ENCODE assay signal across 11 cellular contexts in genomic region chr6:35494161-35494563, GRCh38. TPM values are rescaled to one million over a fixed set of nuclear protein-coding genes. Genes with fewer than 3 reads are reported as not detected.
DNase-seq lines count a peak whose midpoint lies in the region; ATAC-seq and TF ChIP-seq lines count a peak whose summit lies in the region.
"Had no signal": no experiment of that assay in that cellular context is flagged by ENCODE, and none has a peak within 500 bp of the region (broad histone marks: within the 10 kb centered on the region; RNA-seq: fewer than 3 reads in every experiment).

No MANE protein-coding gene starts in this region.

- no peaks in the 10 kb centered on the region for H3K9me3 ChIP-seq in RWPE2 (ENCODE audit: severe bottlenecking)

- peak overlapping the region; percentile 80 for H3K4me3 Mint-ChIP-seq in glutamatergic neuron (ENCODE audit: unreplicated experiment)
- H3K4me3 Mint-ChIP-seq in stimulated activated naive B cell treated with anti-CD40 and anti-IgM and Interleukin-4, amounts not matched to agents 10 μg/mL and 1 μg/mL and 100 μg/mL, for 72 hours = no peak overlapping the region

- peaks cover 31% of the 10 kb centered on the region for H3K4me1 ChIP-seq in RWPE2 (ENCODE audit: insufficient read depth, poor library complexity, severe bottlenecking)

- no peak overlapping the region for H3K4me3 ChIP-seq in RWPE2 (ENCODE audit: severe bottlenecking)

- peaks cover 14% of the 10 kb centered on the region for H3K9me3 Mint-ChIP-seq in glutamatergic neuron (ENCODE audit: unreplicated experiment)
- no peaks in the 10 kb centered on the region for H3K9me3 Mint-ChIP-seq in stimulated activated naive B cell treated with anti-CD40 and anti-IgM and Interleukin-4, amounts not matched to agents 10 μg/mL and 1 μg/mL and 100 μg/mL, for 72 hours

- peak overlapping the region; percentile 89 for H3K27ac Mint-ChIP-seq in glutamatergic neuron (ENCODE audit: unreplicated experiment)
- H3K27ac Mint-ChIP-seq in stimulated activated naive B cell treated with anti-CD40 and anti-IgM and Interleukin-4, amounts not matched to agents 10 μg/mL and 1 μg/mL and 100 μg/mL, for 72 hours = peak overlapping the region; percentile 0

- H3K36me3 Mint-ChIP-seq in glutamatergic neuron (ENCODE audit: unreplicated experiment) = no peaks in the 10 kb centered on the region
- peaks cover 0 to 6% of the 10 kb centered on the region in 2 donors for H3K36me3 Mint-ChIP-seq in stimulated activated naive B cell treated with anti-CD40 and anti-IgM and Interleukin-4, amounts not matched to agents 10 μg/mL and 1 μg/mL and 100 μg/mL, for 72 hours

- TF ChIP-seq CTCF in RWPE2 (IDR thresholded peaks at IDR 0.05; ENCODE audit: poor library complexity, severe bottlenecking) (no peak), glutamatergic neuron (IDR thresholded peaks at IDR 0.05; ENCODE audit: partially characterized antibody, unreplicated experiment) (no peak)

- H3K36me3 ChIP-seq in RWPE2 (ENCODE audit: low read depth) = no peaks in the 10 kb centered on the region

- H3K27me3 Mint-ChIP-seq in glutamatergic neuron (ENCODE audit: unreplicated experiment) = peaks cover 12% of the 10 kb centered on the region
- H3K27me3 Mint-ChIP-seq in stimulated activated naive B cell treated with anti-CD40 and anti-IgM and Interleukin-4, amounts not matched to agents 10 μg/mL and 1 μg/mL and 100 μg/mL, for 72 hours = peaks cover 36 to 50% of the 10 kb centered on the region in 2 donors

- H3K27me3 ChIP-seq in RWPE2 (ENCODE audit: insufficient read depth, poor library complexity, severe bottlenecking) = no peaks in the 10 kb centered on the region

- ATAC-seq in RWPE2 (ENCODE audit: low read depth) = peak; percentile 2; the same call in 1 of the 3 replicates
- peak; percentile 4 to 29 for ATAC-seq in stimulated activated naive B cell treated with anti-CD40 and anti-IgM and Interleukin-4, amounts not matched to agents 10 μg/mL and 1 μg/mL and 100 μg/mL, for 72 hours (replicated peaks)
- ATAC-seq: Panc1 had no signal

- peak overlapping the region; percentile 96 for H3K27ac ChIP-seq in RWPE2 (ENCODE audit: poor library complexity, severe bottlenecking)

- peak; percentile 55 for DNase-seq in SIG-M5 treated with dmso at 0.1 percent for 504 hours (lab: John Stamatoyannopoulos, UW; ENCODE audit: unreplicated experiment)
- DNase-seq in SIG-M5 (lab: John Stamatoyannopoulos, UW) = no peak
- DNase-seq in RWPE2 (ENCODE audit: low spot score) = no peak
- DNase-seq in glutamatergic neuron = peak; percentile 46
- no peak for DNase-seq in stimulated activated naive B cell treated with anti-CD40 and anti-IgM and Interleukin-4, amounts not matched to agents 10 μg/mL and 1 μg/mL and 100 μg/mL, for 72 hours
- DNase-seq in SK-N-DZ (ENCODE audit: low spot score) = no peak
- no peak for DNase-seq in HuH-7.5 (ENCODE audit: low spot score)
- DNase-seq in AG20443 (ENCODE audit: low spot score) = no peak
- DNase-seq: ACHN had no signal

- peaks cover 42% of the 10 kb centered on the region for H3K4me1 Mint-ChIP-seq in glutamatergic neuron (ENCODE audit: low read depth, unreplicated experiment)
- H3K4me1 Mint-ChIP-seq in stimulated activated naive B cell treated with anti-CD40 and anti-IgM and Interleukin-4, amounts not matched to agents 10 μg/mL and 1 μg/mL and 100 μg/mL, for 72 hours = peaks cover 31 to 41% of the 10 kb centered on the region in 2 donors

RNA-seq across cellular contexts. Expression of gene TEAD3, which starts 2.7 kb away (rescaled TPM):
- total RNA-seq in glutamatergic neuron (ENCODE audit: unreplicated experiment) = 50.0 TPM
- 8.2 and 9.6 TPM in 2 replicates for polyA plus RNA-seq in SK-N-DZ (2014; cell fraction: cytosol; rRNA removed)
- polyA plus RNA-seq in SK-N-DZ (2014; cell fraction: nucleus; rRNA removed) = 12.2 and 15.4 TPM in 2 replicates

RNA-seq across cellular contexts. Expression of gene TULP1, which starts 18.5 kb away (rescaled TPM):
- total RNA-seq in glutamatergic neuron (ENCODE audit: unreplicated experiment) = not detected
- not detected in 2 replicates for polyA plus RNA-seq in SK-N-DZ (2014; cell fraction: cytosol; rRNA removed)
- 0.26 and 0.68 TPM in 2 replicates for polyA plus RNA-seq in SK-N-DZ (2014; cell fraction: nucleus; rRNA removed)
- total RNA-seq: liver had no signal
- polyA plus RNA-seq: liver had no signal

RNA-seq across cellular contexts. Expression of gene RPL10A, which starts 26.0 kb away (rescaled TPM):
- 690 TPM for total RNA-seq in glutamatergic neuron (ENCODE audit: unreplicated experiment)
- 1,786 and 2,097 TPM in 2 replicates for polyA plus RNA-seq in SK-N-DZ (2014; cell fraction: cytosol; rRNA removed)
- 1,399 and 1,465 TPM in 2 replicates for polyA plus RNA-seq in SK-N-DZ (2014; cell fraction: nucleus; rRNA removed)

RNA-seq across cellular contexts. Expression of gene FANCE, which starts 42.0 kb away (rescaled TPM):
- total RNA-seq in glutamatergic neuron (ENCODE audit: unreplicated experiment) = 33.4 TPM
- 20.3 and 25.9 TPM in 2 replicates for polyA plus RNA-seq in SK-N-DZ (2014; cell fraction: cytosol; rRNA removed)
- 16.8 TPM in 2 replicates for polyA plus RNA-seq in SK-N-DZ (2014; cell fraction: nucleus; rRNA removed)

Comparison
In these comparisons a context has a peak if more than half of its experiments do, and no peak if none do; other contexts are left out.
1. DNase-seq: peak in SIG-M5 treated with dmso at 0.1 percent for 504 hours (single experiment) and glutamatergic neuron (single experiment); none in SIG-M5 (single experiment), RWPE2 (single experiment), stimulated activated naive B cell treated with anti-CD40 and anti-IgM and Interleukin-4, amounts not matched to agents 10 μg/mL and 1 μg/mL and 100 μg/mL, for 72 hours (single experiment), SK-N-DZ (single experiment), HuH-7.5 (single experiment) and AG20443 (single experiment).